In genomic region chr3:129524081-129524480, GRCh38 we compare ENCODE assay signal across 23 cellular contexts. TPM values are rescaled to one million over a fixed set of nuclear protein-coding genes. Genes with fewer than 3 reads are reported as not detected.
DNase-seq lines count a peak whose midpoint lies in the region; ATAC-seq, FAIRE-seq and TF ChIP-seq lines count a peak whose summit lies in the region.
"Had no signal": no experiment of that assay in that cellular context is flagged by ENCODE, and none has a peak within 500 bp of the region (broad histone marks: within the 10 kb centered on the region; RNA-seq: fewer than 3 reads in every experiment).

No MANE protein-coding gene starts in this region.

- POLR2A ChIA-PET in HepG2 (lab: Yijun Ruan, JAX): interaction anchor here (2.9 kb wide), 1 partner anchor 11 kb away, joined by 9 read pairs; no protein-coding TSS in a partner anchor

- intact Hi-C loops in HepG2 (cut with micrococcal nuclease; ENCODE audit: unreplicated experiment) (no loop called here), right lobe of liver (cut with DNase I) (no loop called here)

- H3K4me1 ChIP-seq in HepG2 (ENCODE audit: insufficient read depth, low read length) (peaks cover 46% of the 10 kb centered on the region), right lobe of liver (no peaks in the 10 kb centered on the region), trophoblast cell (ENCODE audit: control insufficient read depth in 1 of 2, insufficient read depth in 2 of 2, low read length in 2 of 2) (no peaks in the 10 kb centered on the region), GM23248 (ENCODE audit: insufficient read depth) (no peaks in the 10 kb centered on the region)
- H3K4me1 ChIP-seq: A549 had no signal

- ATAC-seq in HepG2 (no peak), right lobe of liver (no peak)
- ATAC-seq: A549, HCT116 had no signal

- no peak overlapping the region for H3K4me2 ChIP-seq in HepG2 (ENCODE audit: low read depth, low read length)
- no peak overlapping the region for H3K4me2 ChIP-seq in trophoblast cell (ENCODE audit: low read length)
- H3K4me2 ChIP-seq in GM23248 (ENCODE audit: unreplicated experiment): no peak overlapping the region
- H3K4me2 ChIP-seq: A549 had no signal

- H3K79me2 ChIP-seq in HepG2 (ENCODE audit: insufficient read depth, low read length) (no peaks in the 10 kb centered on the region), trophoblast cell (ENCODE audit: control insufficient read depth, insufficient read depth, low read length, poor library complexity) (no peaks in the 10 kb centered on the region), GM23248 (ENCODE audit: insufficient read depth) (no peaks in the 10 kb centered on the region)

- CTCF ChIA-PET in HepG2 (lab: Yijun Ruan, JAX; ENCODE audit: low intra/inter-chr PET ratio, low total read pairs): no interaction called here

- no peak for FAIRE-seq in HepG2 (lab: Jason Lieb, UNC)
- FAIRE-seq: A549 had no signal

- no peak for DNase-seq in HepG2 (ENCODE audit: low spot score)
- no peak for DNase-seq in right lobe of liver
- DNase-seq in NCI-H1048 (lab: John Stamatoyannopoulos, UW): peak; percentile 12
- peak; percentile 75 to 79 for DNase-seq in trophoblast cell
- DNase-seq in hypothalamus (lab: John Stamatoyannopoulos, UW): no peak
- DNase-seq in GM23248: no peak
- no peak for DNase-seq in GM03348 (ENCODE audit: low spot score)
- DNase-seq: C1 segment of cervical spinal cord; CD4-positive, alpha-beta T cell; DMS153; DMS79; GDM1; GOT3; HFFc6 had no signal

- H3K18ac ChIP-seq in trophoblast cell (ENCODE audit: low read length): no peak overlapping the region

- BruUV-seq in HepG2 (replicated peaks; lab: Mats Ljungman, UMichigan): no TSS peak

- H3K27me3 ChIP-seq in HepG2 (ENCODE audit: control insufficient read depth in 1 of 2, insufficient read depth in 2 of 2, low read length in 2 of 2) (no peaks in the 10 kb centered on the region; a peak in 1 of 5 replicates), right lobe of liver (no peaks in the 10 kb centered on the region), trophoblast cell (ENCODE audit: insufficient read depth, low read length) (no peaks in the 10 kb centered on the region), GM23248 (replicated peaks; ENCODE audit: insufficient read depth) (no peaks in the 10 kb centered on the region)

- H2AFZ ChIP-seq in HepG2 (ENCODE audit: low read length): no peak overlapping the region
- H2AFZ ChIP-seq in trophoblast cell (ENCODE audit: insufficient read depth, low read length, poor library complexity): no peak overlapping the region
- no peak overlapping the region for H2AFZ ChIP-seq in GM23248

- TF ChIP-seq RAD21 in HepG2 (CRISPR knock-in tag; IDR thresholded peaks at IDR 0.05): no peak

- H3F3A ChIP-seq in GM23248 (ENCODE audit: insufficient read depth): peaks cover 9% of the 10 kb centered on the region; the same call in 1 of the 2 replicates

- H2BK5ac ChIP-seq in trophoblast cell (ENCODE audit: low read depth, low read length, poor library complexity): no peak overlapping the region

- no peaks in the 10 kb centered on the region for H3K79me1 ChIP-seq in trophoblast cell (ENCODE audit: low read length)

- TF ChIP-seq CTCF in HepG2 (CRISPR knock-in tag; IDR thresholded peaks at IDR 0.05) (no peak), right lobe of liver (IDR thresholded peaks at IDR 0.05) (no peak)

- in situ Hi-C loops in HepG2 (cut with HindIII; ENCODE audit: extremely low pct_ligation_motif_present, low pct_unique_long_range_greater_than_20kb) (no loop called here), GM23248 (cut with MboI) (no loop called here)

- TF ChIP-seq POLR2A in HepG2 (IDR thresholded peaks at IDR 0.05; ENCODE audit: insufficient read depth in 1 of 2, low read depth in 2 of 2, low read length in 2 of 2): no peak
- TF ChIP-seq POLR2A in right lobe of liver (IDR thresholded peaks at IDR 0.05): no peak

- H2AK5ac ChIP-seq in trophoblast cell (ENCODE audit: low read length): no peak overlapping the region

- WGBS in HepG2 (ENCODE audit: low lambda C conversion rate): 74% methylated on average over 4 of the region's 4 CpGs
- 85% methylated on average over 4 of the region's 4 CpGs for WGBS in right lobe of liver (ENCODE audit: insufficient coverage, low coverage, low lambda C conversion rate, missing lambda C conversion rate)
- no CpG with 5 or more reads among the region's 4 CpGs for WGBS in trophoblast cell (ENCODE audit: extremely low coverage, insufficient coverage, insufficient read length)
- 80 to 82% methylated on average over 4 of the region's 4 CpGs for WGBS in GM23248 (ENCODE audit: low coverage in 1 of 2, low lambda C conversion rate in 2 of 2, missing lambda C conversion rate in 2 of 2), 2 experiments

- H4K12ac ChIP-seq in trophoblast cell (ENCODE audit: low read depth, low read length): no peak overlapping the region

- H3K9me2 ChIP-seq in GM23248 (ENCODE audit: insufficient read depth): no peaks in the 10 kb centered on the region

- H3K4me3 ChIP-seq in HepG2 (replicated peaks in 1 of 3; ENCODE audit: insufficient read depth in 1 of 3, low read depth in 2 of 3, low read length in 3 of 3) (no peak overlapping the region), right lobe of liver (no peak overlapping the region), trophoblast cell (ENCODE audit: low read depth, low read length) (no peak overlapping the region), GM23248 (no peak overlapping the region)
- H3K4me3 ChIP-seq: A549 had no signal

- H3K9ac ChIP-seq in HepG2 (ENCODE audit: insufficient read depth, low read depth, low read length) (no peak overlapping the region), trophoblast cell (ENCODE audit: low read length) (no peak overlapping the region), GM23248 (no peak overlapping the region)

- TF ChIP-seq EP300 in HepG2 (IDR thresholded peaks at IDR 0.05; ENCODE audit: low read depth in 2 of 2, low read length in 2 of 2) (no peak), HepG2 (CRISPR knock-in tag; IDR thresholded peaks at IDR 0.05; ENCODE audit: borderline replicate concordance) (no peak)

- no peak overlapping the region for H4K8ac ChIP-seq in trophoblast cell (ENCODE audit: low read depth, low read length)

- no peaks in the 10 kb centered on the region for H4K20me1 ChIP-seq in HepG2 (ENCODE audit: insufficient read depth, low read length)
- no peaks in the 10 kb centered on the region for H4K20me1 ChIP-seq in GM23248 (ENCODE audit: insufficient read depth)

- no peak overlapping the region for H3K23ac ChIP-seq in trophoblast cell (ENCODE audit: low read length)

- no peak overlapping the region for H2BK120ac ChIP-seq in trophoblast cell (ENCODE audit: insufficient read depth, low read length, poor library complexity)

- no peak overlapping the region for H2BK12ac ChIP-seq in trophoblast cell (ENCODE audit: low read length)

- H4K91ac ChIP-seq in trophoblast cell (ENCODE audit: low read depth, low read length): no peak overlapping the region

- H3K14ac ChIP-seq in trophoblast cell (ENCODE audit: low read length): no peak overlapping the region

- no peak overlapping the region for H3K4ac ChIP-seq in trophoblast cell (ENCODE audit: low read depth, low read length)

- no peak overlapping the region for H3K27ac ChIP-seq in HepG2 (ENCODE audit: extremely low read length, insufficient read depth, low read length)
- no peak overlapping the region for H3K27ac ChIP-seq in right lobe of liver
- no peak overlapping the region for H3K27ac ChIP-seq in trophoblast cell (ENCODE audit: low read depth, low read length)
- no peak overlapping the region for H3K27ac ChIP-seq in GM23248
- H3K27ac ChIP-seq: 22Rv1, A549, HL-60 had no signal

- no peaks in the 10 kb centered on the region for H3K36me3 ChIP-seq in HepG2 (replicated peaks in 1 of 2; ENCODE audit: control insufficient read depth in 1 of 2, insufficient read depth in 2 of 2, low read length in 2 of 2)
- H3K36me3 ChIP-seq in right lobe of liver: no peaks in the 10 kb centered on the region
- peaks cover 0 to 4% of the 10 kb centered on the region in 2 experiments for H3K36me3 ChIP-seq in trophoblast cell (ENCODE audit: control insufficient read depth in 1 of 2, insufficient read depth in 2 of 2, low read length in 2 of 2)
- H3K36me3 ChIP-seq in GM23248 (ENCODE audit: low read depth): no peaks in the 10 kb centered on the region

- H3K9me3 ChIP-seq in HepG2 (ENCODE audit: low read length) (no peaks in the 10 kb centered on the region), right lobe of liver (no peaks in the 10 kb centered on the region), trophoblast cell (ENCODE audit: insufficient read depth, low read depth, low read length) (no peaks in the 10 kb centered on the region), GM23248 (ENCODE audit: low read depth) (no peaks in the 10 kb centered on the region)
- H3K9me3 ChIP-seq: A549 had no signal

RNA-seq across cellular contexts. Expression of gene RHO, which starts 4.4 kb away (rescaled TPM):
- total RNA-seq in HepG2 (2016; rRNA removed; fragmentation: Illumina TruSeq; extraction: Trizol) (not detected in 2 replicates), right lobe of liver (not detected)
- total RNA-seq in HepG2 (2016; cell fraction: cytosol; rRNA removed; fragmentation: Illumina TruSeq; extraction: Trizol; ENCODE audit: low read depth): not detected in 2 replicates
- total RNA-seq in HepG2 (2016; cell fraction: insoluble cytoplasmic fraction; rRNA removed; fragmentation: Illumina TruSeq; extraction: Trizol): not detected in 2 replicates
- not detected in 2 replicates for total RNA-seq in HepG2 (2016; cell fraction: membrane; rRNA removed; fragmentation: Illumina TruSeq; extraction: Trizol)
- total RNA-seq in HepG2 (2016; cell fraction: nucleus; rRNA removed; fragmentation: Illumina TruSeq; extraction: Trizol): not detected in 2 replicates
- polyA plus RNA-seq in HepG2 (2011; rRNA removed) (not detected in 2 replicates), GM23248 (2016; fragmentation: Nextera tagmentation; extraction: Ambion mirVana) (not detected in 2 replicates)
- polyA plus RNA-seq in HepG2 (2011; cell fraction: cytosol; rRNA removed): not detected in 2 replicates
- polyA plus RNA-seq in HepG2 (2011; cell fraction: nucleus; rRNA removed): 0.05 TPM in 1 of 2 replicates, not detected in the other
- polyA plus RNA-seq in HepG2 (2012): not detected in 2 replicates
- not detected in 2 replicates for polyA plus RNA-seq in HepG2 (2016; cell fraction: cytosol; fragmentation: Illumina TruSeq; extraction: Trizol; ENCODE audit: low read depth)
- not detected in 2 replicates for polyA plus RNA-seq in HepG2 (2016; cell fraction: insoluble cytoplasmic fraction; fragmentation: Illumina TruSeq; extraction: Trizol; ENCODE audit: low read depth)
- not detected in 2 replicates for polyA plus RNA-seq in HepG2 (2016; cell fraction: membrane; fragmentation: Illumina TruSeq; extraction: Trizol; ENCODE audit: low read depth)
- not detected in 2 replicates for polyA plus RNA-seq in HepG2 (2016; cell fraction: nucleus; fragmentation: Illumina TruSeq; extraction: Trizol; ENCODE audit: insufficient read depth, low read depth)
- polyA minus RNA-seq in HepG2 (2011; rRNA and poly(A)+ RNA removed; ENCODE audit: low replicate concordance): not detected in 2 replicates
- polyA minus RNA-seq in HepG2 (2011; cell fraction: cytosol; rRNA and poly(A)+ RNA removed): not detected in 2 replicates
- not detected in 2 replicates for polyA minus RNA-seq in HepG2 (2011; cell fraction: nucleus; rRNA and poly(A)+ RNA removed)
- 0.01 TPM in 1 of 2 replicates, not detected in the other for polyA plus RNA-seq in trophoblast cell (2013)
- total RNA-seq in GM23248 (2014; rRNA removed; shearing (Covaris generic)): not detected in 2 replicates
- total RNA-seq: CD4-positive, alpha-beta T cell; Daoy; HFFc6; HT1080 had no signal
- polyA plus RNA-seq: AG04450, IgD-negative memory B cell had no signal

RNA-seq across cellular contexts. Expression of gene H1-8, which starts 18.9 kb away (rescaled TPM):
- total RNA-seq in HepG2 (2016; rRNA removed; fragmentation: Illumina TruSeq; extraction: Trizol) (not detected in 2 replicates), right lobe of liver (not detected)
- not detected in 2 replicates for total RNA-seq in HepG2 (2016; cell fraction: cytosol; rRNA removed; fragmentation: Illumina TruSeq; extraction: Trizol; ENCODE audit: low read depth)
- not detected in 2 replicates for total RNA-seq in HepG2 (2016; cell fraction: insoluble cytoplasmic fraction; rRNA removed; fragmentation: Illumina TruSeq; extraction: Trizol)
- not detected in 2 replicates for total RNA-seq in HepG2 (2016; cell fraction: membrane; rRNA removed; fragmentation: Illumina TruSeq; extraction: Trizol)
- not detected in 2 replicates for total RNA-seq in HepG2 (2016; cell fraction: nucleus; rRNA removed; fragmentation: Illumina TruSeq; extraction: Trizol)
- polyA plus RNA-seq in HepG2 (2011; rRNA removed) (0.08 TPM in 1 of 2 replicates, not detected in the other), GM23248 (2016; fragmentation: Nextera tagmentation; extraction: Ambion mirVana) (not detected in 2 replicates)
- polyA plus RNA-seq in HepG2 (2011; cell fraction: cytosol; rRNA removed): 0.09 and 0.12 TPM in 2 replicates
- not detected in 2 replicates for polyA plus RNA-seq in HepG2 (2011; cell fraction: nucleus; rRNA removed)
- not detected in 2 replicates for polyA plus RNA-seq in HepG2 (2012)
- not detected in 2 replicates for polyA plus RNA-seq in HepG2 (2016; cell fraction: cytosol; fragmentation: Illumina TruSeq; extraction: Trizol; ENCODE audit: low read depth)
- not detected in 2 replicates for polyA plus RNA-seq in HepG2 (2016; cell fraction: insoluble cytoplasmic fraction; fragmentation: Illumina TruSeq; extraction: Trizol; ENCODE audit: low read depth)
- not detected in 2 replicates for polyA plus RNA-seq in HepG2 (2016; cell fraction: membrane; fragmentation: Illumina TruSeq; extraction: Trizol; ENCODE audit: low read depth)
- polyA plus RNA-seq in HepG2 (2016; cell fraction: nucleus; fragmentation: Illumina TruSeq; extraction: Trizol; ENCODE audit: insufficient read depth, low read depth): not detected in 2 replicates
- not detected in 2 replicates for polyA minus RNA-seq in HepG2 (2011; rRNA and poly(A)+ RNA removed; ENCODE audit: low replicate concordance)
- polyA minus RNA-seq in HepG2 (2011; cell fraction: cytosol; rRNA and poly(A)+ RNA removed): not detected in 2 replicates
- polyA minus RNA-seq in HepG2 (2011; cell fraction: nucleus; rRNA and poly(A)+ RNA removed): not detected in 2 replicates
- polyA plus RNA-seq in trophoblast cell (2013): not detected in 2 replicates
- not detected in 2 replicates for total RNA-seq in GM23248 (2014; rRNA removed; shearing (Covaris generic))
- total RNA-seq: CD4-positive, alpha-beta T cell; Daoy; H7; HFFc6; HT1080 had no signal
- polyA plus RNA-seq: A549, AG04450, IgD-negative memory B cell had no signal

Comparison
In these comparisons a context has a peak if more than half of its experiments do, and no peak if none do; other contexts are left out.
1. DNase-seq: peak in NCI-H1048 (single experiment) and trophoblast cell (2 of 2); none in HepG2 (single experiment), right lobe of liver (0 of 3), hypothalamus (0 of 51), GM23248 (single experiment) and GM03348 (single experiment).